ENCODE assay signal across 8 cellular contexts in genomic region chr20:20904171-20904831, GRCh38.
"Had no signal": no experiment of that assay in that cellular context is flagged by ENCODE, and none has a peak within 500 bp of the region (broad histone marks: within the 10 kb centered on the region; RNA-seq: fewer than 3 reads in every experiment).

No MANE protein-coding gene starts in this region.

- H3K9me3 ChIP-seq: HAP-1 had no signal

- ATAC-seq: HCT116, HepG2 had no signal

- FAIRE-seq: HepG2 had no signal

- H3K36me3 ChIP-seq: HAP-1 had no signal

- H3K4me1 ChIP-seq: HAP-1 had no signal

- H3K27ac ChIP-seq: GM23248, HL-60 had no signal

- H3K4me3 ChIP-seq: GM23248, HAP-1 had no signal

- DNase-seq: GM23248, GOT3, H7, KBM-7 had no signal
